ENCODE assay signal across 8 cellular contexts in genomic region chr15:92904832-92905640, GRCh38. TPM values are rescaled to one million over a fixed set of nuclear protein-coding genes. Genes with fewer than 3 reads are reported as not detected.
DNase-seq lines count a peak whose midpoint lies in the region; ATAC-seq and TF ChIP-seq lines count a peak whose summit lies in the region.

No MANE protein-coding gene starts in this region.

- H3K23ac ChIP-seq in H9 (ENCODE audit: insufficient read length, low read depth, low read length): no peak overlapping the region

- no peaks in the 10 kb centered on the region for H3K27me3 Mint-ChIP-seq in H9 (ENCODE audit: low read depth)

- no peak overlapping the region for H4K5ac ChIP-seq in H9 (ENCODE audit: insufficient read length, low read depth, low read length)

- no peak overlapping the region for H3T11ph ChIP-seq in H9 (ENCODE audit: low read length)

- H3K18ac ChIP-seq in H9 (ENCODE audit: insufficient read length, low read depth, low read length): no peak overlapping the region

- H3K36me3 Mint-ChIP-seq in H9 (ENCODE audit: insufficient read depth in 1 of 3, low read depth in 3 of 3): peaks cover 25 to 50% (median 42%) of the 10 kb centered on the region in 3 experiments

- WGBS in H9 (ENCODE audit: extremely low coverage, insufficient read length, low lambda C conversion rate): no CpG with 5 or more reads among the region's 14 CpGs

- H3F3A ChIP-seq in SU-DHL-6 (ENCODE audit: insufficient read depth): peaks cover 55% of the 10 kb centered on the region

- intact Hi-C loops in gastrocnemius medialis (cut with DNase I; ENCODE audit: low total_unique reads): loop anchor here (1.0 to 5.0 kb wide), 4 partner anchors 23 to 182 kb away; partner anchors contain the start of gene RGMA

- H4K91ac ChIP-seq in H9 (ENCODE audit: insufficient read length, low read depth, low read length): no peak overlapping the region

- H3K23me2 ChIP-seq in H9 (ENCODE audit: insufficient read length, low read depth, low read length, poor library complexity, severe bottlenecking): peaks cover 12% of the 10 kb centered on the region

- H3K9ac ChIP-seq in H9 (ENCODE audit: extremely low read depth, insufficient read length, low read length): peak overlapping the region; percentile 64
- H3K9ac ChIP-seq in SU-DHL-6 (ENCODE audit: low read length): peak overlapping the region; percentile 86

- H2BK120ac ChIP-seq in H9 (ENCODE audit: low read depth, low read length, poor library complexity, severe bottlenecking): no peak overlapping the region

- H3K9me2 ChIP-seq in SU-DHL-6 (replicated peaks; ENCODE audit: insufficient read depth, low read length): no peaks in the 10 kb centered on the region

- H2BK12ac ChIP-seq in H9 (ENCODE audit: insufficient read length, low read depth, low read length): no peak overlapping the region

- H3K4me2 ChIP-seq in H9 (ENCODE audit: insufficient read depth, insufficient read length, low read length) (peak overlapping the region; percentile 73), SU-DHL-6 (ENCODE audit: low read depth, low read length, poor library complexity, severe bottlenecking) (peak overlapping the region; percentile 87)

- no peak for TF ChIP-seq POLR2A in gastrocnemius medialis (IDR thresholded peaks at IDR 0.05)

- no peaks in the 10 kb centered on the region for H4K20me1 ChIP-seq in H9 (ENCODE audit: control insufficient read depth, insufficient read depth, insufficient read length)
- peaks cover 7% of the 10 kb centered on the region; the same call in 1 of the 2 replicates for H4K20me1 ChIP-seq in SU-DHL-6 (ENCODE audit: low read depth, low read length)

- peak overlapping the region; percentile 46 to 97 (median 97); a peak in 5 of 7 replicates for H3K27ac Mint-ChIP-seq in H9

- no peaks in the 10 kb centered on the region for H3K79me1 ChIP-seq in H9 (ENCODE audit: insufficient read depth, low read depth, low read length, poor library complexity, severe bottlenecking)

- no peaks in the 10 kb centered on the region for H3K27me3 ChIP-seq in H9 (ENCODE audit: insufficient read depth, low read length)
- H3K27me3 ChIP-seq in SU-DHL-6 (ENCODE audit: low read length): no peaks in the 10 kb centered on the region
- H3K27me3 ChIP-seq in gastrocnemius medialis: no peaks in the 10 kb centered on the region

- H2AFZ ChIP-seq in H9 (ENCODE audit: low read length): no peak overlapping the region
- H2AFZ ChIP-seq in SU-DHL-6 (ENCODE audit: low read depth, low read length, severe bottlenecking): no peak overlapping the region

- H3K14ac ChIP-seq in H9 (ENCODE audit: insufficient read depth, low read length): no peak overlapping the region

- H3K4ac ChIP-seq in H9 (ENCODE audit: low read depth, low read length): no peak overlapping the region

- peak overlapping the region; percentile 36 for H3K27ac ChIP-seq in H9 (ENCODE audit: insufficient read length, low read depth, low read length)
- H3K27ac ChIP-seq in SU-DHL-6 (ENCODE audit: low read depth, low read length): peak overlapping the region; percentile 80
- H3K27ac ChIP-seq in gastrocnemius medialis: peak overlapping the region; percentile 91 to 97 (median 96)

- TF ChIP-seq CTCF in H9 (conservative IDR thresholded peaks at IDR 0.05): no peak
- TF ChIP-seq CTCF in SU-DHL-6 (IDR thresholded peaks at IDR 0.05; ENCODE audit: insufficient read depth, low read length, poor library complexity, severe bottlenecking): no peak
- no peak for TF ChIP-seq CTCF in fibroblast of the aortic adventitia (IDR thresholded peaks at IDR 0.05; ENCODE audit: insufficient read depth, low read length)
- no peak for TF ChIP-seq CTCF in gastrocnemius medialis (IDR thresholded peaks at IDR 0.05 in 4 of 5, conservative IDR thresholded peaks at IDR 0.05 in 1 of 5)

- peak overlapping the region; percentile 70 for H3K4me3 ChIP-seq in SU-DHL-6 (ENCODE audit: insufficient read depth, low read length, poor library complexity, severe bottlenecking)
- peak overlapping the region; percentile 67 for H3K4me3 ChIP-seq in fibroblast of the aortic adventitia (ENCODE audit: low read depth, low read length)
- H3K4me3 ChIP-seq in gastrocnemius medialis: peak overlapping the region; percentile 64 to 70 (median 67)

- H2AK5ac ChIP-seq in H9 (ENCODE audit: insufficient read length, low read length): no peak overlapping the region

- H3K4me1 ChIP-seq in H9 (ENCODE audit: insufficient read depth, low read length) (0 out of 2 replicates have a peak, but pooled peaks cover 2% of the 10 kb centered on the region), gastrocnemius medialis (peaks cover 59% of the 10 kb centered on the region in 2 donors)

- peaks cover 57% of the 10 kb centered on the region in 2 experiments for H3K4me1 Mint-ChIP-seq in H9

- no peak overlapping the region for H2BK5ac ChIP-seq in H9 (ENCODE audit: insufficient read length, low read length)

- no peak overlapping the region for H2BK15ac ChIP-seq in H9 (ENCODE audit: low read depth, low read length)

- in situ Hi-C loops in gastrocnemius medialis (cut with MboI; ENCODE audit: low sequenced_read_pairs in 4 of 4) (no loop called here), KBM-7 (cut with MboI; ENCODE audit: low pct_unique_long_range_greater_than_20kb, low sequenced_read_pairs) (no loop called here)

- no peak for DNase-seq in H9
- peak; percentile 48 for DNase-seq in fibroblast of the aortic adventitia (ENCODE audit: low read depth)
- no peak for DNase-seq in gastrocnemius medialis
- no peak for DNase-seq in KBM-7
- no peak for DNase-seq in HK-2 (ENCODE audit: unreplicated experiment)
- DNase-seq in middle frontal gyrus (ENCODE audit: extremely low spot score, low spot score): no peak

- H3K4me3 Mint-ChIP-seq in H9: peak overlapping the region; percentile 93 to 97

- no peaks in the 10 kb centered on the region; a peak in 1 of 5 replicates for H3K9me3 Mint-ChIP-seq in H9

- H3K56ac ChIP-seq in H9 (ENCODE audit: insufficient read length, low read depth, low read length): no peak overlapping the region

- ATAC-seq in gastrocnemius medialis: no peak
- no peak for ATAC-seq in HG03521 (IDR thresholded peaks at IDR 0.05; ENCODE audit: unreplicated experiment)

- no peak overlapping the region for H4K8ac ChIP-seq in H9 (replicated peaks; ENCODE audit: insufficient read length, low read depth, low read length)

- H2BK20ac ChIP-seq in H9 (ENCODE audit: low read depth, low read length, poor library complexity, severe bottlenecking): no peak overlapping the region

- peaks cover 25% of the 10 kb centered on the region for H3K36me3 ChIP-seq in SU-DHL-6 (ENCODE audit: low read length)
- no peaks in the 10 kb centered on the region for H3K36me3 ChIP-seq in gastrocnemius medialis

- peaks cover 54% of the 10 kb centered on the region for H3K79me2 ChIP-seq in H9 (ENCODE audit: insufficient read depth, low read length)
- H3K79me2 ChIP-seq in SU-DHL-6 (ENCODE audit: insufficient read depth, low read length): peaks cover 97% of the 10 kb centered on the region

- H3K9me3 ChIP-seq in H9 (ENCODE audit: control insufficient read depth, low read depth, low read length) (no peaks in the 10 kb centered on the region), SU-DHL-6 (ENCODE audit: insufficient read depth, low read length) (no peaks in the 10 kb centered on the region), gastrocnemius medialis (no peaks in the 10 kb centered on the region)

RNA-seq across cellular contexts. Expression of gene CHD2, which starts 4.9 kb away (rescaled TPM):
- 56.7 and 63.3 TPM in 2 replicates for total RNA-seq in H9 (2021)
- 83.7 and 253 TPM in 2 replicates for total RNA-seq in fibroblast of the aortic adventitia (ENCODE audit: low replicate concordance)
- total RNA-seq in gastrocnemius medialis: 10 to 100 TPM; 26.9 to 55.5 (median 33.7) TPM

Comparison
In these comparisons a context has a peak if more than half of its experiments do, and no peak if none do; other contexts are left out.
1. H3K27ac ChIP-seq: peak in every context shown above with its lines; median percentile 96 in gastrocnemius medialis; 80 in SU-DHL-6; 36 in H9.